Comparison of ENCODE assay signal across 7 cellular contexts in the genomic region with DNA sequence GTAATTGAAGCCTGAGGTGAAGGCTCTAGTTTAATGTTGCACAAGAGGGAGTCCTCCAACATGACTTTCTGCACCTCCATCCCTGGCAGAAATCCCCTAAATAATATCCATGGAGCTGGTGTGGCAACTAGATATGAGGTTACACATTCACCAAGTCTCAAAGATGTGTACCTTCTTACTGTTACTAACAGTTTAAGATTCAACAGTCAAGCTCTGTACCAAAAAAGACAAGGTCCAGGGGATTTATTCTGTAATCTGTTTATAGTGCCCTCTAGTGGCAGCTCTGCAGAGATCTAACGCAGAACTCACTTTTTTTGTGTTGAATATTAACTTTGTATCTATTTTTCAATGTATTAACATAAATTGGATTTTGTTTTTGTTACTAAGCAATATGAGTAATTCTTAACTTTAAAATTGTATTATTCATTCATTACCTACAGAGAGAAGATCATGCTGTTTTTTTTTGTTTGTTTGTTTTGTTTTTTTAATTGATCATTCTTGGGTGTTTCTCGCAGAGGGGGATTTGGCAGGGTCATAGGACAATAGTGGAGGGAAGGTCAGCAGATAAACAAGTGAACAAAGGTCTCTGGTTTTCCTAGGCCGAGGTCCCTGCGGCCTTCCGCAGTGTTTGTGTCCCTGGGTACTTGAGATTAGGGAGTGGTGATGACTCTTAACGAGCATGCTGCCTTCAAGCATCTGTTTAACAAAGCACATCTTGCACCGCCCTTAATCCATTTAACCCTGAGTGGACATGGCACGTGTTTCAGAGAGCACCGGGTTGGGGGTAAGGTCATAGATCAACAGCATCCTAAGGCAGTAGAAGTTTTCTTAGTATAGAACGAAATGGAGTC.
DNase-seq lines count a peak whose midpoint lies in the region; ATAC-seq and TF ChIP-seq lines count a peak whose summit lies in the region.
"Not testable (repeated sequence)": the region's sequence is repeated elsewhere in the genome, so short reads cannot be mapped to it uniquely, and the experiment has no call there.

No MANE protein-coding gene starts in this region.

- H3K9me3 ChIP-seq in RWPE2 (ENCODE audit: severe bottlenecking) = not testable (repeated sequence)

- peak; percentile 62 for DNase-seq in GM03348 (ENCODE audit: low spot score)
- peak; percentile 44 for DNase-seq in NCI-H146 treated with DMSO at 0.1 percent for 48 hours (lab: John Stamatoyannopoulos, UW; ENCODE audit: unreplicated experiment)
- DNase-seq in RWPE2 (ENCODE audit: low spot score) = not testable (repeated sequence)
- DNase-seq in astrocyte of the spinal cord (ENCODE audit: low read depth, low spot score) = peak; percentile 64
- peak; percentile 60 for DNase-seq in glomerular visceral epithelial cell (ENCODE audit: extremely low spot score)

- H3K27me3 Mint-ChIP-seq in nephron (ENCODE audit: low read depth) = not testable (repeated sequence)

- in situ Hi-C loops in astrocyte of the spinal cord (cut with HindIII; ENCODE audit: low sequenced_read_pairs) = not testable (repeated sequence)

- TF ChIP-seq CTCF in RWPE2 (IDR thresholded peaks at IDR 0.05; ENCODE audit: poor library complexity, severe bottlenecking) (peak; percentile 94), astrocyte of the spinal cord (IDR thresholded peaks at IDR 0.05; ENCODE audit: low read depth, low read length) (peak; percentile 71), nephron (IDR thresholded peaks at IDR 0.05; ENCODE audit: unreplicated experiment in 3 of 3) (peak; percentile 75 to 87 (median 82))

- not testable (repeated sequence) for H3K27ac ChIP-seq in RWPE2 (ENCODE audit: poor library complexity, severe bottlenecking)

- H3K9me3 Mint-ChIP-seq in nephron = not testable (repeated sequence)

- not testable (repeated sequence) for H3K27ac Mint-ChIP-seq in nephron

- H3K4me1 Mint-ChIP-seq in nephron = not testable (repeated sequence)

- H3K27me3 ChIP-seq in RWPE2 (ENCODE audit: insufficient read depth, poor library complexity, severe bottlenecking) = not testable (repeated sequence)

- H3K4me3 ChIP-seq in RWPE2 (ENCODE audit: severe bottlenecking); astrocyte of the spinal cord (ENCODE audit: low read depth, low read length): not testable (repeated sequence)

- H3K36me3 ChIP-seq in RWPE2 (ENCODE audit: low read depth) = not testable (repeated sequence)

- H3K4me1 ChIP-seq in RWPE2 (ENCODE audit: insufficient read depth, poor library complexity, severe bottlenecking) = peaks cover 20% of the 10 kb centered on the region

- not testable (repeated sequence) for H3K36me3 Mint-ChIP-seq in nephron (ENCODE audit: low read depth)

- ATAC-seq in HG02763 (IDR thresholded peaks at IDR 0.05; ENCODE audit: unreplicated experiment) (peak; percentile 63), RWPE2 (ENCODE audit: low read depth) (peak; percentile 33; the same call in 1 of the 3 replicates)

- not testable (repeated sequence) for H3K4me3 Mint-ChIP-seq in nephron
